In genomic region chr4:172726001-172726423, GRCh38 we compare ENCODE assay signal across 1 cellular context.
A peak's percentile ranks its signal among the peaks of the same experiment; 100 is the strongest.
TF ChIP-seq lines count a peak whose summit lies in the region.

No MANE protein-coding gene starts in this region.

TF ChIP-seq in HepG2, 621 proteins besides CTCF, POLR2A, EP300 and RAD21 (continued from another document):
- TF ChIP-seq PAXIP1 (CRISPR knock-in tag; conservative IDR thresholded peaks at IDR 0.05) (peak; percentile 86), ETV5 (CRISPR knock-in tag; IDR thresholded peaks at IDR 0.05; ENCODE audit: borderline replicate concordance) (no peak), HMG20B (CRISPR knock-in tag; conservative IDR thresholded peaks at IDR 0.05) (peak; percentile 36; the same call in 1 of the 2 replicates), CBX1 (IDR thresholded peaks at IDR 0.05; ENCODE audit: low read depth) (no peak), RARA (CRISPR knock-in tag; IDR thresholded peaks at IDR 0.05) (peak; percentile 82), ISL2 (CRISPR knock-in tag; IDR thresholded peaks at IDR 0.05) (peak; percentile 73), KDM1A (CRISPR knock-in tag; IDR thresholded peaks at IDR 0.05) (no peak), FOXP4 (CRISPR knock-in tag; IDR thresholded peaks at IDR 0.05) (peak; percentile 94), ZNF331 (CRISPR knock-in tag; IDR thresholded peaks at IDR 0.05) (peak; percentile 99), CC2D1A (CRISPR knock-in tag; IDR thresholded peaks at IDR 0.05) (no peak), JUNB (CRISPR knock-in tag; IDR thresholded peaks at IDR 0.05; ENCODE audit: borderline replicate concordance) (no peak), ZBTB7A (CRISPR knock-in tag; IDR thresholded peaks at IDR 0.05) (peak; percentile 38; the same call in 1 of the 2 replicates), HNF4A (CRISPR knock-in tag; IDR thresholded peaks at IDR 0.05) (peak; percentile 82), KDM5B (CRISPR knock-in tag; IDR thresholded peaks at IDR 0.05; ENCODE audit: borderline replicate concordance) (no peak), TCF7 (IDR thresholded peaks at IDR 0.05; ENCODE audit: low read depth) (peak; percentile 68), FOXA1 (IDR thresholded peaks at IDR 0.05) (peak; percentile 32; the same call in 1 of the 2 replicates), FOXA1 (CRISPR knock-in tag; IDR thresholded peaks at IDR 0.05) (peak; percentile 70), ZNF616 (CRISPR knock-in tag; IDR thresholded peaks at IDR 0.05; ENCODE audit: low read depth) (no peak), SP5 (CRISPR knock-in tag; IDR thresholded peaks at IDR 0.05; ENCODE audit: borderline replicate concordance, low read depth) (peak; percentile 30; the same call in 1 of the 2 replicates), CEBPB (IDR thresholded peaks at IDR 0.05; ENCODE audit: borderline replicate concordance, low read depth, low read length) (no peak), TBX3 (IDR thresholded peaks at IDR 0.05; ENCODE audit: borderline replicate concordance) (peak; percentile 78), KLF16 (CRISPR knock-in tag; IDR thresholded peaks at IDR 0.05) (peak in 1 of 2 experiments; percentile 50; a peak in 1 of 4 replicates), CREB1 (IDR thresholded peaks at IDR 0.05) (no peak), CREB1 (CRISPR knock-in tag; IDR thresholded peaks at IDR 0.05) (peak; percentile 32; the same call in 1 of the 2 replicates), ONECUT2 (CRISPR knock-in tag; IDR thresholded peaks at IDR 0.05) (no peak), KLF12 (CRISPR knock-in tag; IDR thresholded peaks at IDR 0.05; ENCODE audit: borderline replicate concordance) (no peak), ATF2 (CRISPR knock-in tag; IDR thresholded peaks at IDR 0.05) (peak; percentile 49; the same call in 1 of the 2 replicates), PPARG (CRISPR knock-in tag; conservative IDR thresholded peaks at IDR 0.05) (peak; percentile 85), MED1 (CRISPR knock-in tag; IDR thresholded peaks at IDR 0.05) (0 out of 2 replicates have a peak, but pooled peaks have one; percentile 17), ZC3H4 (CRISPR knock-in tag; IDR thresholded peaks at IDR 0.05; ENCODE audit: borderline replicate concordance) (no peak)
- TF ChIP-seq, protein P1, sequence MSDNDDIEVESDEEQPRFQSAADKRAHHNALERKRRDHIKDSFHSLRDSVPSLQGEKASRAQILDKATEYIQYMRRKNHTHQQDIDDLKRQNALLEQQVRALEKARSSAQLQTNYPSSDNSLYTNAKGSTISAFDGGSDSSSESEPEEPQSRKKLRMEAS (IDR thresholded peaks at IDR 0.05) = no peak
TF ChIP-seq in HepG2: peak in this region for 53.
